Comparison of ENCODE assay signal across 11 cellular contexts in genomic region chr4:89242864-89243740, GRCh38.
DNase-seq lines count a peak whose midpoint lies in the region; TF ChIP-seq lines count a peak whose summit lies in the region.
"Had no signal": no experiment of that assay in that cellular context is flagged by ENCODE, and none has a peak within 500 bp of the region (broad histone marks: within the 10 kb centered on the region; RNA-seq: fewer than 3 reads in every experiment).

No MANE protein-coding gene starts in this region.

- H3K36me3 ChIP-seq in OCI-LY3 (replicated peaks; ENCODE audit: low read depth, low read length) (no peaks in the 10 kb centered on the region), endodermal cell (ENCODE audit: control insufficient read depth, insufficient read depth, low read length) (no peaks in the 10 kb centered on the region)

- no peaks in the 10 kb centered on the region for H3K9me3 Mint-ChIP-seq in activated naive CD4-positive, alpha-beta T cell treated with anti-CD3 and anti-CD28 coated beads, Interleukin-2, amount 50 U/mL, for 24 hours
- H3K9me3 Mint-ChIP-seq in endodermal cell: no peaks in the 10 kb centered on the region
- no peaks in the 10 kb centered on the region for H3K9me3 Mint-ChIP-seq in stimulated activated naive CD8-positive, alpha-beta T cell treated with anti-CD3 and anti-CD28 coated beads, Interleukin-15, Interleukin-2, amounts not matched to agents 100 ng/mL and 50 ng/mL, for 24 hours
- no peaks in the 10 kb centered on the region for H3K9me3 Mint-ChIP-seq in nephron progenitor cell

- H3K27me3 ChIP-seq in OCI-LY3 (ENCODE audit: low read depth, low read length): no peaks in the 10 kb centered on the region
- H3K27me3 ChIP-seq in endodermal cell (ENCODE audit: control insufficient read depth, insufficient read depth, low read length, poor library complexity, severe bottlenecking): no peaks in the 10 kb centered on the region

- TF ChIP-seq POLR2A in lower leg skin (IDR thresholded peaks at IDR 0.05): no peak

- no peaks in the 10 kb centered on the region for H3K27me3 Mint-ChIP-seq in activated naive CD4-positive, alpha-beta T cell treated with anti-CD3 and anti-CD28 coated beads, Interleukin-2, amount 50 U/mL, for 24 hours
- H3K27me3 Mint-ChIP-seq in endodermal cell (ENCODE audit: insufficient read depth): peaks cover 2% of the 10 kb centered on the region
- no peaks in the 10 kb centered on the region for H3K27me3 Mint-ChIP-seq in stimulated activated naive CD8-positive, alpha-beta T cell treated with anti-CD3 and anti-CD28 coated beads, Interleukin-15, Interleukin-2, amounts not matched to agents 100 ng/mL and 50 ng/mL, for 24 hours
- peaks cover 4% of the 10 kb centered on the region for H3K27me3 Mint-ChIP-seq in nephron progenitor cell (ENCODE audit: low read depth, poor library complexity)

- intact Hi-C loops in lower leg skin (cut with DNase I; ENCODE audit: low total_unique reads): no loop called here

- H3K9me3 ChIP-seq in OCI-LY3 (ENCODE audit: insufficient read depth, low read length) (no peaks in the 10 kb centered on the region), endodermal cell (ENCODE audit: control insufficient read depth, low read length) (no peaks in the 10 kb centered on the region)
- H3K9me3 ChIP-seq: SK-N-SH had no signal

- H3K79me2 ChIP-seq in OCI-LY3 (ENCODE audit: low read length): no peaks in the 10 kb centered on the region

- H3K36me3 Mint-ChIP-seq in activated naive CD4-positive, alpha-beta T cell treated with anti-CD3 and anti-CD28 coated beads, Interleukin-2, amount 50 U/mL, for 24 hours: peaks cover 9% of the 10 kb centered on the region
- no peaks in the 10 kb centered on the region for H3K36me3 Mint-ChIP-seq in endodermal cell (ENCODE audit: low read depth)
- H3K36me3 Mint-ChIP-seq in stimulated activated naive CD8-positive, alpha-beta T cell treated with anti-CD3 and anti-CD28 coated beads, Interleukin-15, Interleukin-2, amounts not matched to agents 100 ng/mL and 50 ng/mL, for 24 hours (ENCODE audit: low read depth): peaks cover 18% of the 10 kb centered on the region
- no peaks in the 10 kb centered on the region for H3K36me3 Mint-ChIP-seq in nephron progenitor cell (ENCODE audit: low read depth)

- TF ChIP-seq CTCF in OCI-LY3 (IDR thresholded peaks at IDR 0.05; ENCODE audit: low read depth, low read length): peak; percentile 15
- peak; percentile 10 for TF ChIP-seq CTCF in endodermal cell (conservative IDR thresholded peaks at IDR 0.05)
- TF ChIP-seq CTCF in lower leg skin (IDR thresholded peaks at IDR 0.05): no peak
- no peak for TF ChIP-seq CTCF in nephron progenitor cell (IDR thresholded peaks at IDR 0.05)

- no peak overlapping the region for H3K4me2 ChIP-seq in OCI-LY3 (ENCODE audit: low read length)
- H3K4me2 ChIP-seq: SK-N-SH had no signal

- peak overlapping the region; percentile 46 for H3K27ac Mint-ChIP-seq in activated naive CD4-positive, alpha-beta T cell treated with anti-CD3 and anti-CD28 coated beads, Interleukin-2, amount 50 U/mL, for 24 hours
- H3K27ac Mint-ChIP-seq in endodermal cell: peak overlapping the region; percentile 93
- H3K27ac Mint-ChIP-seq in stimulated activated naive CD8-positive, alpha-beta T cell treated with anti-CD3 and anti-CD28 coated beads, Interleukin-15, Interleukin-2, amounts not matched to agents 100 ng/mL and 50 ng/mL, for 24 hours: peak overlapping the region; percentile 32
- H3K27ac Mint-ChIP-seq in nephron progenitor cell: no peak overlapping the region

- H3K4me1 Mint-ChIP-seq in activated naive CD4-positive, alpha-beta T cell treated with anti-CD3 and anti-CD28 coated beads, Interleukin-2, amount 50 U/mL, for 24 hours: peaks cover 62% of the 10 kb centered on the region
- H3K4me1 Mint-ChIP-seq in endodermal cell (peaks cover 32% of the 10 kb centered on the region), nephron progenitor cell (peaks cover 12% of the 10 kb centered on the region)
- H3K4me1 Mint-ChIP-seq in stimulated activated naive CD8-positive, alpha-beta T cell treated with anti-CD3 and anti-CD28 coated beads, Interleukin-15, Interleukin-2, amounts not matched to agents 100 ng/mL and 50 ng/mL, for 24 hours (ENCODE audit: low read depth): peaks cover 29% of the 10 kb centered on the region

- no peak overlapping the region for H2AFZ ChIP-seq in OCI-LY3 (ENCODE audit: low read depth, low read length)

- H4K20me1 ChIP-seq in OCI-LY3 (ENCODE audit: insufficient read depth, low read length): no peaks in the 10 kb centered on the region

- DNase-seq in activated naive CD4-positive, alpha-beta T cell (lab: John Stamatoyannopoulos, UW): no peak
- DNase-seq in endodermal cell (no peak), lower leg skin (ENCODE audit: low spot score in 2 of 2) (no peak), nephron progenitor cell (no peak), Kasumi-1 (lab: John Stamatoyannopoulos, UW) (no peak)
- DNase-seq: foreskin melanocyte, right cardiac atrium, SK-N-SH had no signal

- H3K4me1 ChIP-seq in OCI-LY3 (ENCODE audit: low read length) (no peaks in the 10 kb centered on the region), endodermal cell (ENCODE audit: control insufficient read depth, insufficient read depth, low read length) (no peaks in the 10 kb centered on the region)

- H3K4me3 ChIP-seq in OCI-LY3 (ENCODE audit: low read length) (no peak overlapping the region), endodermal cell (ENCODE audit: low read length) (no peak overlapping the region), lower leg skin (ENCODE audit: low read depth, poor library complexity, severe bottlenecking) (no peak overlapping the region)

- H3K9ac ChIP-seq in OCI-LY3 (ENCODE audit: low read length) (no peak overlapping the region), endodermal cell (ENCODE audit: extremely low read depth, low read length, poor library complexity, severe bottlenecking) (no peak overlapping the region)
- H3K9ac ChIP-seq: SK-N-SH had no signal

- WGBS in endodermal cell (ENCODE audit: insufficient coverage in 1 of 2, insufficient read length in 1 of 2), 2 experiments: 80 to 83% methylated on average over 1 to 5 of the region's 5 CpGs
- 53 to 56% methylated on average over 5 of the region's 5 CpGs for WGBS in lower leg skin, 2 donors

- no peak overlapping the region for H3K4me3 Mint-ChIP-seq in activated naive CD4-positive, alpha-beta T cell treated with anti-CD3 and anti-CD28 coated beads, Interleukin-2, amount 50 U/mL, for 24 hours
- no peak overlapping the region for H3K4me3 Mint-ChIP-seq in endodermal cell
- peak overlapping the region; percentile 32 for H3K4me3 Mint-ChIP-seq in stimulated activated naive CD8-positive, alpha-beta T cell treated with anti-CD3 and anti-CD28 coated beads, Interleukin-15, Interleukin-2, amounts not matched to agents 100 ng/mL and 50 ng/mL, for 24 hours
- H3K4me3 Mint-ChIP-seq in nephron progenitor cell: no peak overlapping the region

- H3K27ac ChIP-seq in OCI-LY3 (ENCODE audit: low read length) (no peak overlapping the region), endodermal cell (ENCODE audit: low read depth, low read length) (no peak overlapping the region)

Comparison
In these comparisons a context has a peak if more than half of its experiments do, and no peak if none do; other contexts are left out.
1. CTCF ChIP-seq: peak in OCI-LY3 (single experiment) and endodermal cell (single experiment); none in lower leg skin (0 of 3) and nephron progenitor cell (single experiment).